In genomic region chr17:51435641-51436091, GRCh38 we compare ENCODE assay signal across 9 cellular contexts.
A peak's percentile ranks its signal among the peaks of the same experiment; 100 is the strongest.
DNase-seq lines count a peak whose midpoint lies in the region; ATAC-seq and TF ChIP-seq lines count a peak whose summit lies in the region.
"Had no signal": no experiment of that assay in that cellular context is flagged by ENCODE, and none has a peak within 500 bp of the region (broad histone marks: within the 10 kb centered on the region; RNA-seq: fewer than 3 reads in every experiment).

No MANE protein-coding gene starts in this region.

- 29% methylated on average over 5 of the region's 5 CpGs for WGBS in hepatocyte (ENCODE audit: low lambda C conversion rate, missing lambda C conversion rate)

- no peaks in the 10 kb centered on the region for H3K79me2 ChIP-seq in hepatocyte

- no peaks in the 10 kb centered on the region for H3K27me3 Mint-ChIP-seq in activated CD4-positive, alpha-beta memory T cell treated with anti-CD3 and anti-CD28 coated beads, Interleukin-2, amount 10 ng/mL, durations not matched to agents 7 days and 5 days
- H3K27me3 Mint-ChIP-seq in stimulated activated naive CD8-positive, alpha-beta T cell treated with anti-CD3 and anti-CD28 coated beads, Interleukin-15, amount 100 ng/mL, for 72 hours = no peaks in the 10 kb centered on the region

- H3K27me3 ChIP-seq in H7 (ENCODE audit: control insufficient read depth, insufficient read depth, low read length) (no peaks in the 10 kb centered on the region), hepatocyte (no peaks in the 10 kb centered on the region)

- peak; percentile 48 for DNase-seq in COLO668 (lab: John Stamatoyannopoulos, UW; ENCODE audit: unreplicated experiment)
- peak; percentile 59 for DNase-seq in H7
- DNase-seq in NCI-H446 treated with DMSO at 0.1 percent for 48 hours (lab: John Stamatoyannopoulos, UW) = peak; percentile 60
- DNase-seq in activated CD4-positive, alpha-beta memory T cell treated with anti-CD3 and anti-CD28 coated beads, Interleukin-2, amount 10 ng/mL, durations not matched to agents 7 days and 5 days = peak; percentile 75
- DNase-seq in hepatocyte (ENCODE audit: low spot score) = peak; percentile 84
- DNase-seq in stimulated activated naive CD8-positive, alpha-beta T cell treated with anti-CD3 and anti-CD28 coated beads, Interleukin-15, amount 100 ng/mL, for 72 hours = no peak
- DNase-seq: heart left ventricle had no signal

- peak overlapping the region; percentile 80 for H3K27ac Mint-ChIP-seq in activated CD4-positive, alpha-beta memory T cell treated with anti-CD3 and anti-CD28 coated beads, Interleukin-2, amount 10 ng/mL, durations not matched to agents 7 days and 5 days
- H3K27ac Mint-ChIP-seq in stimulated activated naive CD8-positive, alpha-beta T cell treated with anti-CD3 and anti-CD28 coated beads, Interleukin-15, amount 100 ng/mL, for 72 hours = no peak overlapping the region

- peak; percentile 54 for ATAC-seq in stimulated activated naive CD8-positive, alpha-beta T cell treated with anti-CD3 and anti-CD28 coated beads, Interleukin-15, amount 100 ng/mL, for 72 hours
- ATAC-seq in HG03108 (IDR thresholded peaks at IDR 0.05; ENCODE audit: unreplicated experiment) (no peak), HG03457 (IDR thresholded peaks at IDR 0.05; ENCODE audit: unreplicated experiment) (no peak)

- no peaks in the 10 kb centered on the region for H3K9me2 ChIP-seq in hepatocyte (replicated peaks; ENCODE audit: insufficient read depth)

- H3K4me3 ChIP-seq in H7 (ENCODE audit: insufficient read depth, low read depth, low read length) (no peak overlapping the region), hepatocyte (no peak overlapping the region)
- H3K4me3 ChIP-seq: heart left ventricle had no signal

- no peak overlapping the region for H3K27ac ChIP-seq in hepatocyte
- H3K27ac ChIP-seq: heart left ventricle had no signal

- no peaks in the 10 kb centered on the region for H4K20me1 ChIP-seq in hepatocyte (ENCODE audit: insufficient read depth, poor library complexity, severe bottlenecking)

- H3K9me3 ChIP-seq in hepatocyte (ENCODE audit: low read depth) = no peaks in the 10 kb centered on the region

- H2AFZ ChIP-seq in hepatocyte = no peak overlapping the region

- H3K9me3 Mint-ChIP-seq in activated CD4-positive, alpha-beta memory T cell treated with anti-CD3 and anti-CD28 coated beads, Interleukin-2, amount 10 ng/mL, durations not matched to agents 7 days and 5 days = no peaks in the 10 kb centered on the region
- no peaks in the 10 kb centered on the region for H3K9me3 Mint-ChIP-seq in stimulated activated naive CD8-positive, alpha-beta T cell treated with anti-CD3 and anti-CD28 coated beads, Interleukin-15, amount 100 ng/mL, for 72 hours

- no peak overlapping the region for H3K4me2 ChIP-seq in hepatocyte

- H3K36me3 ChIP-seq in H7 (replicated peaks; ENCODE audit: control insufficient read depth, insufficient read depth, low read length) (no peaks in the 10 kb centered on the region), hepatocyte (replicated peaks; ENCODE audit: insufficient read depth, low read depth) (no peaks in the 10 kb centered on the region)
- H3K36me3 ChIP-seq: heart left ventricle had no signal

- H3K36me3 Mint-ChIP-seq in activated CD4-positive, alpha-beta memory T cell treated with anti-CD3 and anti-CD28 coated beads, Interleukin-2, amount 10 ng/mL, durations not matched to agents 7 days and 5 days (ENCODE audit: low read depth) = peaks cover 3% of the 10 kb centered on the region

- peak overlapping the region; percentile 54 for H3K4me3 Mint-ChIP-seq in activated CD4-positive, alpha-beta memory T cell treated with anti-CD3 and anti-CD28 coated beads, Interleukin-2, amount 10 ng/mL, durations not matched to agents 7 days and 5 days
- no peak overlapping the region for H3K4me3 Mint-ChIP-seq in stimulated activated naive CD8-positive, alpha-beta T cell treated with anti-CD3 and anti-CD28 coated beads, Interleukin-15, amount 100 ng/mL, for 72 hours

- POLR2A ChIA-PET in activated CD4-positive, alpha-beta memory T cell treated with anti-CD3 and anti-CD28 coated beads, Interleukin-2, amount 10 ng/mL, durations not matched to agents 7 days and 5 days (lab: Charles Lee) = interaction anchor here (0.9 to 1.9 kb wide), 6 partner anchors 9 to 70 kb away, joined by 3 to 6 read pairs (median 4); no protein-coding TSS in a partner anchor

- H3K4me1 ChIP-seq in hepatocyte (ENCODE audit: insufficient read depth) = peaks cover 4% of the 10 kb centered on the region

- peaks cover 66% of the 10 kb centered on the region for H3K4me1 Mint-ChIP-seq in activated CD4-positive, alpha-beta memory T cell treated with anti-CD3 and anti-CD28 coated beads, Interleukin-2, amount 10 ng/mL, durations not matched to agents 7 days and 5 days
- H3K4me1 Mint-ChIP-seq in stimulated activated naive CD8-positive, alpha-beta T cell treated with anti-CD3 and anti-CD28 coated beads, Interleukin-15, amount 100 ng/mL, for 72 hours = peaks cover 19% of the 10 kb centered on the region

- CTCF ChIA-PET in activated CD4-positive, alpha-beta memory T cell treated with anti-CD3 and anti-CD28 coated beads, Interleukin-2, amount 10 ng/mL, durations not matched to agents 7 days and 5 days (lab: Charles Lee) = interaction anchor here (0.8 to 2.3 kb wide), 10 partner anchors 9 to 298 kb away, joined by 3 to 17 read pairs (median 4); no protein-coding TSS in a partner anchor

- peak; percentile 48 for TF ChIP-seq CTCF in hepatocyte (IDR thresholded peaks at IDR 0.05; ENCODE audit: poor library complexity)

Comparison
In these comparisons a context has a peak if more than half of its experiments do, and no peak if none do; other contexts are left out.
1. DNase-seq: peak in COLO668 (single experiment), H7 (single experiment), NCI-H446 treated with DMSO at 0.1 percent for 48 hours (single experiment), activated CD4-positive, alpha-beta memory T cell treated with anti-CD3 and anti-CD28 coated beads, Interleukin-2, amount 10 ng/mL, durations not matched to agents 7 days and 5 days (single experiment) and hepatocyte (single experiment); none in stimulated activated naive CD8-positive, alpha-beta T cell treated with anti-CD3 and anti-CD28 coated beads, Interleukin-15, amount 100 ng/mL, for 72 hours (0 of 2).